In genomic region chr11:47616726-47617416, GRCh38 we compare ENCODE assay signal across 8 cellular contexts. TPM values are rescaled to one million over a fixed set of nuclear protein-coding genes. Genes with fewer than 3 reads are reported as not detected.
DNase-seq lines count a peak whose midpoint lies in the region; ATAC-seq and TF ChIP-seq lines count a peak whose summit lies in the region.

No MANE protein-coding gene starts in this region.

- intact Hi-C loops in aorta (cut with DNase I) = no loop called here

- H3K4me1 ChIP-seq in aorta (ENCODE audit: control insufficient read depth in 1 of 2, insufficient read depth in 2 of 2, low read length in 2 of 2) = no peaks in the 10 kb centered on the region
- H3K4me1 ChIP-seq in effector memory CD4-positive, alpha-beta T cell (ENCODE audit: control insufficient read depth, insufficient read depth, low read length, poor library complexity, severe bottlenecking) = no peaks in the 10 kb centered on the region

- no peak overlapping the region for H3K4me3 ChIP-seq in aorta (ENCODE audit: low read length in 2 of 2)
- no peak overlapping the region for H3K4me3 ChIP-seq in effector memory CD4-positive, alpha-beta T cell (ENCODE audit: insufficient read depth, low read depth, low read length, poor library complexity, severe bottlenecking)

- H3K36me3 ChIP-seq in aorta (ENCODE audit: control insufficient read depth in 1 of 2, insufficient read depth in 2 of 2, low read length in 1 of 2) = no peaks in the 10 kb centered on the region
- peaks cover 28% of the 10 kb centered on the region for H3K36me3 ChIP-seq in effector memory CD4-positive, alpha-beta T cell (ENCODE audit: control insufficient read depth, insufficient read depth, low read length)

- no peaks in the 10 kb centered on the region for H3K9me3 ChIP-seq in aorta (ENCODE audit: control insufficient read depth, low read length)
- no peaks in the 10 kb centered on the region for H3K9me3 ChIP-seq in effector memory CD4-positive, alpha-beta T cell (ENCODE audit: control insufficient read depth, low read length)

- peak overlapping the region; percentile 40 for H3K27ac ChIP-seq in caudate nucleus (ENCODE audit: low read depth, low read length)
- H3K27ac ChIP-seq in aorta (ENCODE audit: low read depth in 1 of 2, low read length in 2 of 2) = no peak overlapping the region
- no peak overlapping the region for H3K27ac ChIP-seq in effector memory CD4-positive, alpha-beta T cell (ENCODE audit: insufficient read depth, low read length, poor library complexity, severe bottlenecking)

- TF ChIP-seq CTCF in GM12873 (IDR thresholded peaks at IDR 0.05; ENCODE audit: insufficient read depth, low read depth, low read length, missing control alignments) = peak; percentile 77

- ATAC-seq in aorta (ENCODE audit: low FRiP score) = peak; percentile 85

- WGBS in aorta, 2 donors = 85 to 86% methylated on average over 10 of the region's 10 CpGs

- DNase-seq in AML-193 (lab: John Stamatoyannopoulos, UW) (peak; percentile 44 to 63), NCI-H526 treated with DMSO at 0.1 percent for 48 hours (lab: John Stamatoyannopoulos, UW) (peak; percentile 26), caudate nucleus (lab: John Stamatoyannopoulos, UW) (peak in 27 of 61 donors; percentile 25 to 85 (median 44)), left kidney (ENCODE audit: low read depth, low spot score) (peak; percentile 86), aorta (no peak), NCI-H2029 treated with DMSO at 0.1 percent for 48 hours (lab: John Stamatoyannopoulos, UW) (no peak)
- no peak for DNase-seq in effector memory CD4-positive, alpha-beta T cell

- no peaks in the 10 kb centered on the region for H3K27me3 ChIP-seq in aorta (ENCODE audit: control insufficient read depth in 1 of 2, insufficient read depth in 2 of 2, low read length in 1 of 2)
- no peaks in the 10 kb centered on the region for H3K27me3 ChIP-seq in effector memory CD4-positive, alpha-beta T cell (replicated peaks; ENCODE audit: control insufficient read depth, insufficient read depth, low read length, poor library complexity, severe bottlenecking)

RNA-seq across cellular contexts. Expression of gene C1QTNF4, which starts 22.7 kb away (rescaled TPM):
- 1 to 10 TPM; 2.3 TPM for total RNA-seq in aorta
- 1 to 10 TPM in 1 of 2 donors, under 1 TPM in 1; 0.63 to 3.1 TPM for polyA plus RNA-seq in aorta

RNA-seq across cellular contexts. Expression of gene MTCH2, which starts 25.5 kb away (rescaled TPM):
- total RNA-seq in aorta = 10 to 100 TPM; 34.8 to 43.7 TPM
- 10 to 100 TPM; 28.6 to 47.8 TPM for polyA plus RNA-seq in aorta

RNA-seq across cellular contexts. Expression of gene FAM180B, which starts 30.4 kb away (rescaled TPM):
- total RNA-seq in aorta = 1 to 10 TPM; 1.7 to 4.8 TPM
- polyA plus RNA-seq in aorta = under 1 TPM in 1 of 2 donors, not detected in 1; 0.38 TPM

RNA-seq across cellular contexts. Expression of gene NDUFS3, which starts 38.0 kb away (rescaled TPM):
- total RNA-seq in aorta = 10 to 100 TPM; 52.2 to 56.2 TPM
- polyA plus RNA-seq in aorta = 100 to 1,000 TPM in 1 of 2 donors, 10 to 100 TPM in 1; 80.3 to 106 TPM

RNA-seq across cellular contexts. Expression of gene KBTBD4, which starts 38.1 kb away (rescaled TPM):
- 10 to 100 TPM; 11.1 to 13.5 TPM for total RNA-seq in aorta
- 10 to 100 TPM in 1 of 2 donors, 1 to 10 TPM in 1; 8.9 to 13.3 TPM for polyA plus RNA-seq in aorta

Comparison
In these comparisons a context has a peak if more than half of its experiments do, and no peak if none do; other contexts are left out.
1. DNase-seq: peak in AML-193 (2 of 2), NCI-H526 treated with DMSO at 0.1 percent for 48 hours (single experiment) and left kidney (single experiment); none in aorta (0 of 2), NCI-H2029 treated with DMSO at 0.1 percent for 48 hours (single experiment) and effector memory CD4-positive, alpha-beta T cell (0 of 3).